Comparison of ENCODE assay signal across 10 cellular contexts in the genomic region with DNA sequence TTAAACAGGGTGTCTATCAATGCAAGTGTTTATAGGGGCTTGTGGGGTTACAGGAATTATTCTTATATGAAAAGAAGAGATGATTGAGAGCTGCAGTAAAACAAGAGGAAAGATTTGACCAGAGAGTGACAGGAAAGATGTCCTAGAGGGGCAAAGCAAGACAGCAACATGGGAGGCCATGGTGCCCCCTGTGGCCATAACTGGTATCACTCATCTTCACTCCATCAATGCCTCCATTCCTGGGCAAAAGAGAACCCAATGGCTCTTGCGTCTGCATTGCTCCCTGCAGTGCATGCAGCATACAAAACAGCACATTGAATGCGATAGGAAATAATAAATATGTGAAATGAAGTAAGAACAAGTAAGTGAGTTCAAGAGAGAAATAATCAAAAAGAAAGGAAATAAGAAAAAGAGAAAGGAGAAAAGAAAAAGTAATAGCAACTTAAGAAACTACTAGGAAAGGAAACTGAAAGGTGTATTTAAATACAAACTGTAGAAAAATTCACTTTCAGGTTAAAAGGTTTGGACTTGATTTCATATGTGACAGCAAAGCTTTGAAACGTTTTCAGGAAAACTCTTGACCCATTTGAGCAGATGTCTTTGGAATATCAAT.
DNase-seq lines count a peak whose midpoint lies in the region; ATAC-seq, FAIRE-seq and TF ChIP-seq lines count a peak whose summit lies in the region.
"Had no signal": no experiment of that assay in that cellular context is flagged by ENCODE, and none has a peak within 500 bp of the region (broad histone marks: within the 10 kb centered on the region; RNA-seq: fewer than 3 reads in every experiment).

No MANE protein-coding gene starts in this region.

- H3K36me3 ChIP-seq in heart right ventricle, result no peaks in the 10 kb centered on the region
- no peaks in the 10 kb centered on the region for H3K36me3 ChIP-seq in brain microvascular endothelial cell (replicated peaks)

- H3K27me3 ChIP-seq in heart right ventricle, result no peaks in the 10 kb centered on the region
- no peaks in the 10 kb centered on the region for H3K27me3 ChIP-seq in right cardiac atrium (ENCODE audit: control insufficient read depth, insufficient read depth)
- H3K27me3 ChIP-seq in brain microvascular endothelial cell (replicated peaks), result no peaks in the 10 kb centered on the region

- H3K4me1 ChIP-seq in heart right ventricle, result peaks cover 2 to 26% (median 11%) of the 10 kb centered on the region in 9 donors
- H3K4me1 ChIP-seq in right cardiac atrium (ENCODE audit: control insufficient read depth, insufficient read depth, low read length), result peaks cover 6% of the 10 kb centered on the region

- FAIRE-seq in RCC 7860 (lab: Jason Lieb, UNC), result no peak

- no peaks in the 10 kb centered on the region for H3K9me3 ChIP-seq in heart right ventricle
- H3K9me3 ChIP-seq in right cardiac atrium (ENCODE audit: control insufficient read depth, low read length), result peaks cover 10% of the 10 kb centered on the region

- DNase-seq in heart right ventricle, result no peak
- DNase-seq in right cardiac atrium, result no peak
- peak; percentile 31 for DNase-seq in HT-29 (ENCODE audit: low spot score)
- no peak for DNase-seq in brain microvascular endothelial cell
- DNase-seq in stimulated activated CD8-positive, alpha-beta memory T cell treated with anti-CD3 and anti-CD28 coated beads, Interleukin-4, amount 100 ng/mL, for 48 hours, result peak; percentile 28
- no peak for DNase-seq in RPMI8226
- DNase-seq in RCC 7860 (ENCODE audit: low spot score), result no peak
- DNase-seq: NK-92 treated with Interleukin-12 subunit alpha and Interleukin-12 subunit beta, amount 100 ng/mL, for 24 hours; stimulated activated naive CD4-positive, alpha-beta T cell had no signal

- H3K27ac ChIP-seq in heart right ventricle (no peak overlapping the region), right cardiac atrium (ENCODE audit: low read length) (no peak overlapping the region), brain microvascular endothelial cell (no peak overlapping the region)

- TF ChIP-seq CTCF in heart right ventricle (IDR thresholded peaks at IDR 0.05) (peak in 6 of 9 donors; percentile 15 to 33 (median 24)), brain microvascular endothelial cell (IDR thresholded peaks at IDR 0.05; ENCODE audit: low read depth, low read length, missing control alignments) (peak; percentile 81)

- no peak for ATAC-seq in heart right ventricle
- no peak for ATAC-seq in right cardiac atrium
- no peak for ATAC-seq in GM18858 (IDR thresholded peaks at IDR 0.05; ENCODE audit: unreplicated experiment)

- WGBS in heart right ventricle, 2 donors, result 79 to 86% methylated on average over 3 of the region's 3 CpGs
- 81% methylated on average over 3 of the region's 3 CpGs for WGBS in right cardiac atrium

- H3K4me3 ChIP-seq in heart right ventricle (no peak overlapping the region), right cardiac atrium (ENCODE audit: low read length) (no peak overlapping the region), brain microvascular endothelial cell (ENCODE audit: low read depth, low read length) (no peak overlapping the region)

- in situ Hi-C loops in brain microvascular endothelial cell (cut with HindIII; ENCODE audit: low pct_ligation_motif_present, low sequenced_read_pairs), result no loop called here

- intact Hi-C loops in heart right ventricle (cut with DNase I), result loop anchor here in 1 of 10 donors (5.0 kb wide), 1 partner anchor 328 kb away; no protein-coding TSS in a partner anchor
- intact Hi-C loops in right cardiac atrium (cut with DNase I), result no loop called here

Comparison
In these comparisons a context has a peak if more than half of its experiments do, and no peak if none do; other contexts are left out.
1. DNase-seq: peak in HT-29 (single experiment) and stimulated activated CD8-positive, alpha-beta memory T cell treated with anti-CD3 and anti-CD28 coated beads, Interleukin-4, amount 100 ng/mL, for 48 hours (single experiment); none in heart right ventricle (0 of 2), right cardiac atrium (0 of 3), brain microvascular endothelial cell (single experiment), RPMI8226 (single experiment) and RCC 7860 (single experiment).